ENCODE assay signal across 11 cellular contexts in genomic region chr20:51696304-51697118, GRCh38.
DNase-seq lines count a peak whose midpoint lies in the region; FAIRE-seq and TF ChIP-seq lines count a peak whose summit lies in the region.
"Had no signal": no experiment of that assay in that cellular context is flagged by ENCODE, and none has a peak within 500 bp of the region (broad histone marks: within the 10 kb centered on the region; RNA-seq: fewer than 3 reads in every experiment).

No MANE protein-coding gene starts in this region.

- CTCF ChIA-PET in GM10248 (lab: Yijun Ruan, JAX), result interaction anchor here (1.2 kb wide), 1 partner anchor 9 kb away, joined by 5 read pairs; no protein-coding TSS in a partner anchor

- no CpG with 5 or more reads among the region's 2 CpGs for WGBS in mesenchymal stem cell

- no peak overlapping the region for H2AK5ac ChIP-seq in mesenchymal stem cell (ENCODE audit: low read length, severe bottlenecking)

- no peak overlapping the region for H2BK12ac ChIP-seq in mesenchymal stem cell (ENCODE audit: low read length in 2 of 2)

- H3K27ac ChIP-seq in BLaER1 treated with 17β-estradiol and CSF1 and Interleukin-3, amounts not matched to agents 10 nM and 100 nM, result peak overlapping the region; percentile 56 to 84 (median 77); a peak in 21 of 22 replicates
- H3K27ac ChIP-seq in mesenchymal stem cell (ENCODE audit: low read length, poor library complexity, severe bottlenecking) (peak overlapping the region; percentile 23), kidney (ENCODE audit: low read depth in 2 of 2, low read length in 2 of 2) (no peak overlapping the region)
- no peak overlapping the region for H3K27ac ChIP-seq in effector memory CD4-positive, alpha-beta T cell (ENCODE audit: insufficient read depth, low read length, poor library complexity, severe bottlenecking)

- peak overlapping the region; percentile 77 for H4K8ac ChIP-seq in mesenchymal stem cell (ENCODE audit: low read length)

- no peak overlapping the region for H2BK15ac ChIP-seq in mesenchymal stem cell (ENCODE audit: low read depth, poor library complexity, severe bottlenecking)

- H2BK120ac ChIP-seq in mesenchymal stem cell (ENCODE audit: low read depth, low read length), result peak overlapping the region; percentile 77

- H4K91ac ChIP-seq in mesenchymal stem cell (ENCODE audit: low read length), result no peak overlapping the region

- no peaks in the 10 kb centered on the region for H3K9me3 ChIP-seq in BLaER1 treated with 17β-estradiol and CSF1 and Interleukin-3, amounts not matched to agents 10 nM and 100 nM (replicated peaks in 1 of 11)
- H3K9me3 ChIP-seq in mesenchymal stem cell (ENCODE audit: control insufficient read depth, low read length), result no peaks in the 10 kb centered on the region
- no peaks in the 10 kb centered on the region for H3K9me3 ChIP-seq in effector memory CD4-positive, alpha-beta T cell (ENCODE audit: control insufficient read depth, low read length)
- no peaks in the 10 kb centered on the region for H3K9me3 ChIP-seq in kidney (ENCODE audit: control insufficient read depth in 1 of 2, low read length in 2 of 2)
- H3K9me3 ChIP-seq: ascending aorta had no signal

- POLR2A ChIA-PET in GM10248 (lab: Yijun Ruan, JAX), result no interaction called here

- peak overlapping the region in 1 of 2 experiments; percentile 69 for H3K18ac ChIP-seq in mesenchymal stem cell (ENCODE audit: low read depth in 1 of 2, low read length in 2 of 2)

- no peak for TF ChIP-seq CTCF in GM10248 (IDR thresholded peaks at IDR 0.05; ENCODE audit: control extremely low read depth, extremely low read depth, low read depth, missing control alignments)
- no peak for TF ChIP-seq CTCF in kidney (IDR thresholded peaks at IDR 0.05; ENCODE audit: borderline replicate concordance, extremely low read depth, insufficient read depth)

- no peaks in the 10 kb centered on the region for H3K36me3 ChIP-seq in BLaER1 treated with 17β-estradiol and CSF1 and Interleukin-3, amounts not matched to agents 10 nM and 100 nM
- H3K36me3 ChIP-seq in mesenchymal stem cell (ENCODE audit: control insufficient read depth in 1 of 2, insufficient read depth in 2 of 2, low read depth in 1 of 2, low read length in 2 of 2), result peaks cover 15 to 27% of the 10 kb centered on the region in 2 experiments
- H3K36me3 ChIP-seq in effector memory CD4-positive, alpha-beta T cell (ENCODE audit: control insufficient read depth, insufficient read depth, low read length), result no peaks in the 10 kb centered on the region
- peaks cover 0 to 2% of the 10 kb centered on the region in 2 donors for H3K36me3 ChIP-seq in kidney (ENCODE audit: control insufficient read depth in 1 of 2, insufficient read depth in 2 of 2, low read length in 2 of 2)

- peak overlapping the region in 1 of 2 experiments; percentile 92 for H3K4ac ChIP-seq in mesenchymal stem cell (ENCODE audit: low read depth in 1 of 2, low read length in 2 of 2)

- H3K23ac ChIP-seq in mesenchymal stem cell (ENCODE audit: low read length in 2 of 2), result no peak overlapping the region

- H2AFZ ChIP-seq in mesenchymal stem cell (ENCODE audit: low read depth, low read length), result no peak overlapping the region

- H3K79me1 ChIP-seq in mesenchymal stem cell (replicated peaks; ENCODE audit: low read length, poor library complexity, severe bottlenecking), result peaks cover 5% of the 10 kb centered on the region

- peaks cover 36 to 76% (median 70%) of the 10 kb centered on the region in 10 experiments for H3K4me1 ChIP-seq in BLaER1 treated with 17β-estradiol and CSF1 and Interleukin-3, amounts not matched to agents 10 nM and 100 nM
- peaks cover 4% of the 10 kb centered on the region for H3K4me1 ChIP-seq in mesenchymal stem cell (ENCODE audit: control insufficient read depth, insufficient read depth, low read depth, low read length)
- no peaks in the 10 kb centered on the region for H3K4me1 ChIP-seq in effector memory CD4-positive, alpha-beta T cell (ENCODE audit: control insufficient read depth, insufficient read depth, low read length, poor library complexity, severe bottlenecking)
- no peaks in the 10 kb centered on the region for H3K4me1 ChIP-seq in kidney (ENCODE audit: control insufficient read depth in 1 of 2, insufficient read depth in 1 of 2, low read depth in 1 of 2, low read length in 2 of 2)

- intact Hi-C loops in kidney (cut with DNase I), result no loop called here

- peak overlapping the region; percentile 2 to 59 (median 46); a peak in 18 of 20 replicates for H3K4me3 ChIP-seq in BLaER1 treated with 17β-estradiol and CSF1 and Interleukin-3, amounts not matched to agents 10 nM and 100 nM
- peak overlapping the region in 1 of 2 experiments; percentile 68 for H3K4me3 ChIP-seq in mesenchymal stem cell (ENCODE audit: insufficient read depth in 1 of 2, low read depth in 1 of 2, low read length in 2 of 2)
- H3K4me3 ChIP-seq in effector memory CD4-positive, alpha-beta T cell (ENCODE audit: insufficient read depth, low read depth, low read length, poor library complexity, severe bottlenecking), result no peak overlapping the region
- H3K4me3 ChIP-seq in kidney (ENCODE audit: low read length in 2 of 2), result no peak overlapping the region
- H3K4me3 ChIP-seq: ascending aorta, K562 had no signal

- peak overlapping the region; percentile 66 to 93 (median 83) for H3K4me2 ChIP-seq in BLaER1 treated with 17β-estradiol and CSF1 and Interleukin-3, amounts not matched to agents 10 nM and 100 nM
- H3K4me2 ChIP-seq in mesenchymal stem cell (ENCODE audit: low read length, poor library complexity, severe bottlenecking), result peak overlapping the region; percentile 90

- no peak overlapping the region for H3K14ac ChIP-seq in mesenchymal stem cell (ENCODE audit: low read length in 2 of 2)

- H2BK5ac ChIP-seq in mesenchymal stem cell (ENCODE audit: low read depth, low read length, poor library complexity, severe bottlenecking), result no peak overlapping the region

- no peaks in the 10 kb centered on the region for H3K27me3 ChIP-seq in BLaER1 treated with 17β-estradiol and CSF1 and Interleukin-3, amounts not matched to agents 10 nM and 100 nM
- no peaks in the 10 kb centered on the region for H3K27me3 ChIP-seq in mesenchymal stem cell (ENCODE audit: control insufficient read depth in 1 of 2, insufficient read depth in 1 of 2, low read length in 2 of 2)
- peaks cover 3% of the 10 kb centered on the region for H3K27me3 ChIP-seq in effector memory CD4-positive, alpha-beta T cell (replicated peaks; ENCODE audit: control insufficient read depth, insufficient read depth, low read length, poor library complexity, severe bottlenecking)
- H3K27me3 ChIP-seq: ascending aorta had no signal

- peak; percentile 24 for DNase-seq in LHCN-M2 (ENCODE audit: low read depth)
- peak; percentile 54 for DNase-seq in astrocyte of the hippocampus (ENCODE audit: low read depth, low spot score)
- DNase-seq in mesenchymal stem cell, result peak; percentile 50
- no peak for DNase-seq in GM10248 (ENCODE audit: extremely low spot score)
- no peak for DNase-seq in effector memory CD4-positive, alpha-beta T cell
- DNase-seq in kidney, result no peak
- DNase-seq in putamen (ENCODE audit: low spot score), result no peak

- FAIRE-seq in kidney (lab: Jason Lieb, UNC), result no peak
- FAIRE-seq: K562, TTC549 had no signal

- peak overlapping the region; percentile 47 to 78 (median 69); a peak in 21 of 22 replicates for H3K9ac ChIP-seq in BLaER1 treated with 17β-estradiol and CSF1 and Interleukin-3, amounts not matched to agents 10 nM and 100 nM
- peak overlapping the region; percentile 92 for H3K9ac ChIP-seq in mesenchymal stem cell (ENCODE audit: low read length)
- H3K9ac ChIP-seq in kidney (ENCODE audit: low read length in 2 of 2), result peak overlapping the region in 1 of 2 donors; percentile 15

- H4K20me1 ChIP-seq in BLaER1 treated with 17β-estradiol and CSF1 and Interleukin-3, amounts not matched to agents 10 nM and 100 nM, result no peaks in the 10 kb centered on the region

Comparison
In these comparisons a context has a peak if more than half of its experiments do, and no peak if none do; other contexts are left out.
1. H3K27ac ChIP-seq: peak in BLaER1 treated with 17β-estradiol and CSF1 and Interleukin-3, amounts not matched to agents 10 nM and 100 nM (11 of 11) and mesenchymal stem cell (single experiment); none in effector memory CD4-positive, alpha-beta T cell (single experiment) and kidney (0 of 2).
2. H3K4me3 ChIP-seq: peak in BLaER1 treated with 17β-estradiol and CSF1 and Interleukin-3, amounts not matched to agents 10 nM and 100 nM (10 of 10); none in effector memory CD4-positive, alpha-beta T cell (single experiment) and kidney (0 of 2).
3. DNase-seq: peak in LHCN-M2 (single experiment), astrocyte of the hippocampus (single experiment) and mesenchymal stem cell (single experiment); none in GM10248 (single experiment), effector memory CD4-positive, alpha-beta T cell (0 of 3), kidney (single experiment) and putamen (single experiment).